ENCODE assay signal across 1 cellular context in the genomic region with DNA sequence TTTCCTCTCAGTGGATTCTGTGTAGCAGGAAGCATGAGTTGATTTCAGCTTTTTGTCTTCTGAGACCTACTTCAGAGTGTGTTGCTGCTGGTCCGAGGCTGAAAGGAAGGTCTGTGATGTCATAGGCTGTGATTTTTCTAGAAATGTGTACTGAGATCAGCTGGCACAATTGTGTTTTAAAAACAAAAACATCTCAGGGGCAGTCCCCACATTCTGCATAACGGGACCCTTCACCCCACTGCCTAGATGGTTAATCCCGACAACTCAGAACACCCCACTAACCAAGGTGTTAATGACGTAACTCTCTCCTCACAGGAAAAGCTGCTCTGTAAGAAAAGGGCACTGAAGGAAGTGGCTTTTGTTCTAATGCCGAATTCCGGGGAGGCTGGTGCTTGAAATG.
A peak's percentile ranks its signal among the peaks of the same experiment; 100 is the strongest.
TF ChIP-seq lines count a peak whose summit lies in the region.

No MANE protein-coding gene starts in this region.

TF ChIP-seq in GM12878, 131 proteins besides CTCF, POLR2A, EP300 and RAD21 (continued from another document):
- TF ChIP-seq, protein P1, sequence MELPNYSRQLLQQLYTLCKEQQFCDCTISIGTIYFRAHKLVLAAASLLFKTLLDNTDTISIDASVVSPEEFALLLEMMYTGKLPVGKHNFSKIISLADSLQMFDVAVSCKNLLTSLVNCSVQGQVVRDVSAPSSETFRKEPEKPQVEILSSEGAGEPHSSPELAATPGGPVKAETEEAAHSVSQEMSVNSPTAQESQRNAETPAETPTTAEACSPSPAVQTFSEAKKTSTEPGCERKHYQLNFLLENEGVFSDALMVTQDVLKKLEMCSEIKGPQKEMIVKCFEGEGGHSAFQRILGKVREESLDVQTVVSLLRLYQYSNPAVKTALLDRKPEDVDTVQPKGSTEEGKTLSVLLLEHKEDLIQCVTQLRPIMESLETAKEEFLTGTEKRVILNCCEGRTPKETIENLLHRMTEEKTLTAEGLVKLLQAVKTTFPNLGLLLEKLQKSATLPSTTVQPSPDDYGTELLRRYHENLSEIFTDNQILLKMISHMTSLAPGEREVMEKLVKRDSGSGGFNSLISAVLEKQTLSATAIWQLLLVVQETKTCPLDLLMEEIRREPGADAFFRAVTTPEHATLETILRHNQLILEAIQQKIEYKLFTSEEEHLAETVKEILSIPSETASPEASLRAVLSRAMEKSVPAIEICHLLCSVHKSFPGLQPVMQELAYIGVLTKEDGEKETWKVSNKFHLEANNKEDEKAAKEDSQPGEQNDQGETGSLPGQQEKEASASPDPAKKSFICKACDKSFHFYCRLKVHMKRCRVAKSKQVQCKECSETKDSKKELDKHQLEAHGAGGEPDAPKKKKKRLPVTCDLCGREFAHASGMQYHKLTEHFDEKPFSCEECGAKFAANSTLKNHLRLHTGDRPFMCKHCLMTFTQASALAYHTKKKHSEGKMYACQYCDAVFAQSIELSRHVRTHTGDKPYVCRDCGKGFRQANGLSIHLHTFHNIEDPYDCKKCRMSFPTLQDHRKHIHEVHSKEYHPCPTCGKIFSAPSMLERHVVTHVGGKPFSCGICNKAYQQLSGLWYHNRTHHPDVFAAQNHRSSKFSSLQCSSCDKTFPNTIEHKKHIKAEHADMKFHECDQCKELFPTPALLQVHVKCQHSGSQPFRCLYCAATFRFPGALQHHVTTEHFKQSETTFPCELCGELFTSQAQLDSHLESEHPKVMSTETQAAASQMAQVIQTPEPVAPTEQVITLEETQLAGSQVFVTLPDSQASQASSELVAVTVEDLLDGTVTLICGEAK (IDR thresholded peaks at IDR 0.05; ENCODE audit: borderline replicate concordance), result no peak
- no peak for TF ChIP-seq MEF2A (IDR thresholded peaks at IDR 0.05; ENCODE audit: insufficient read depth, low read depth, low read length)
- TF ChIP-seq, protein P2, sequence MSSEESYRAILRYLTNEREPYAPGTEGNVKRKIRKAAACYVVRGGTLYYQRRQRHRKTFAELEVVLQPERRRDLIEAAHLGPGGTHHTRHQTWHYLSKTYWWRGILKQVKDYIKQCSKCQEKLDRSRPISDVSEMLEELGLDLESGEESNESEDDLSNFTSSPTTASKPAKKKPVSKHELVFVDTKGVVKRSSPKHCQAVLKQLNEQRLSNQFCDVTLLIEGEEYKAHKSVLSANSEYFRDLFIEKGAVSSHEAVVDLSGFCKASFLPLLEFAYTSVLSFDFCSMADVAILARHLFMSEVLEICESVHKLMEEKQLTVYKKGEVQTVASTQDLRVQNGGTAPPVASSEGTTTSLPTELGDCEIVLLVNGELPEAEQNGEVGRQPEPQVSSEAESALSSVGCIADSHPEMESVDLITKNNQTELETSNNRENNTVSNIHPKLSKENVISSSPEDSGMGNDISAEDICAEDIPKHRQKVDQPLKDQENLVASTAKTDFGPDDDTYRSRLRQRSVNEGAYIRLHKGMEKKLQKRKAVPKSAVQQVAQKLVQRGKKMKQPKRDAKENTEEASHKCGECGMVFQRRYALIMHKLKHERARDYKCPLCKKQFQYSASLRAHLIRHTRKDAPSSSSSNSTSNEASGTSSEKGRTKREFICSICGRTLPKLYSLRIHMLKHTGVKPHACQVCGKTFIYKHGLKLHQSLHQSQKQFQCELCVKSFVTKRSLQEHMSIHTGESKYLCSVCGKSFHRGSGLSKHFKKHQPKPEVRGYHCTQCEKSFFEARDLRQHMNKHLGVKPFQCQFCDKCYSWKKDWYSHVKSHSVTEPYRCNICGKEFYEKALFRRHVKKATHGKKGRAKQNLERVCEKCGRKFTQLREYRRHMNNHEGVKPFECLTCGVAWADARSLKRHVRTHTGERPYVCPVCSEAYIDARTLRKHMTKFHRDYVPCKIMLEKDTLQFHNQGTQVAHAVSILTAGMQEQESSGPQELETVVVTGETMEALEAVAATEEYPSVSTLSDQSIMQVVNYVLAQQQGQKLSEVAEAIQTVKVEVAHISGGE (CRISPR knock-in tag; IDR thresholded peaks at IDR 0.05), result no peak
- TF ChIP-seq NR2C1 (IDR thresholded peaks at IDR 0.05), result no peak
- no peak for TF ChIP-seq CHD2 (IDR thresholded peaks at IDR 0.05; ENCODE audit: borderline replicate concordance, low read depth, low read length)
- peak; percentile 21; the same call in 1 of the 2 replicates for TF ChIP-seq CREM (IDR thresholded peaks at IDR 0.05; ENCODE audit: low read depth)
TF ChIP-seq in GM12878: peak in this region for 3.
